ENCODE assay signal across 34 cellular contexts in genomic region chr21:28811860-28812259, GRCh38.
"Had no signal": no experiment of that assay in that cellular context is flagged by ENCODE, and none has a peak within 500 bp of the region (broad histone marks: within the 10 kb centered on the region; RNA-seq: fewer than 3 reads in every experiment).

No MANE protein-coding gene starts in this region.

- H3K27me3 Mint-ChIP-seq: activated B cell treated with CpG ODN at 0.5 μM for 24 hours; activated CD4-positive, alpha-beta memory T cell treated with anti-CD3 and anti-CD28 coated beads for 36 hours; activated CD4-positive, alpha-beta T cell treated with anti-CD3 and anti-CD28 coated beads, Interleukin-2, amount 10 ng/mL, durations not matched to agents 24 days and 14 days; activated CD8-positive, alpha-beta T cell treated with anti-CD3 and anti-CD28 coated beads for 36 hours; activated naive CD8-positive, alpha-beta T cell treated with anti-CD3 and anti-CD28 coated beads for 36 hours; activated T-helper 17 cell treated with anti-CD3 and anti-CD28 coated beads, Interleukin-2, amount 50 U/mL, for 72 hours had no signal

- H3K4me3 ChIP-seq: adrenal gland, body of pancreas, breast epithelium had no signal

- H3K27ac Mint-ChIP-seq: activated B cell treated with CpG ODN at 0.5 μM for 24 hours; activated CD4-positive, alpha-beta memory T cell treated with anti-CD3 and anti-CD28 coated beads for 36 hours; activated CD4-positive, alpha-beta T cell treated with anti-CD3 and anti-CD28 coated beads, Interleukin-2, amount 10 ng/mL, durations not matched to agents 24 days and 14 days; activated CD8-positive, alpha-beta T cell treated with anti-CD3 and anti-CD28 coated beads for 36 hours; activated naive CD4-positive, alpha-beta T cell treated with anti-CD3 and anti-CD28 coated beads for 36 hours; activated naive CD4-positive, alpha-beta T cell treated with anti-CD3 and anti-CD28 coated beads, Interleukin-2, amount 50 U/mL, for 72 hours; activated naive CD8-positive, alpha-beta T cell treated with anti-CD3 and anti-CD28 coated beads for 36 hours; activated T-cell treated with anti-CD3 and anti-CD28 coated beads, Interleukin-2, amount 50 U/mL, for 72 hours; activated T-helper 1 cell treated with anti-CD3 and anti-CD28 coated beads, Interleukin-12 subunit alpha, Interleukin-12 subunit beta, Interleukin-2, Interleukin-4 antibody, amounts not matched to agents 30 ng/mL and 10 ng/mL and 1 ng/mL, durations not matched to agents 14 hours and 24 hours and 36 hours; activated T-helper 17 cell treated with anti-CD3 and anti-CD28 coated beads, Interleukin-2, amount 50 U/mL, for 72 hours; T-helper 1 cell treated with Interleukin-12 subunit alpha and Interleukin-12 subunit beta and Interleukin-4 antibody, amounts not matched to agents 30 μg/mL and 1 μg/mL, for 36 hours; T-helper 2 cell treated with Interferon-gamma antibody and Interleukin-4, amounts not matched to agents 5 μg/mL and 100 μg/mL, for 36 hours had no signal

- H3K27ac ChIP-seq: adrenal gland, body of pancreas, brain microvascular endothelial cell, breast epithelium, VCaP had no signal

- ATAC-seq: activated CD8-positive, alpha-beta T cell treated with anti-CD3 and anti-CD28 coated beads for 36 hours; activated naive CD4-positive, alpha-beta T cell treated with anti-CD3 and anti-CD28 coated beads, Interleukin-2, amount 50 U/mL, for 72 hours; activated T-cell treated with anti-CD3 and anti-CD28 coated beads, Interleukin-2, amount 50 U/mL, for 4 hours; activated T-cell treated with anti-CD3 and anti-CD28 coated beads, Interleukin-2, amount 50 U/mL, for 72 hours; activated T-helper 17 cell treated with anti-CD3 and anti-CD28 coated beads, Interleukin-2, amount 50 U/mL, for 72 hours; body of pancreas had no signal

- H3K27me3 ChIP-seq: adrenal gland, body of pancreas, brain microvascular endothelial cell, breast epithelium had no signal

- H3K4me3 Mint-ChIP-seq: activated B cell treated with CpG ODN at 0.5 μM for 24 hours; activated CD4-positive, alpha-beta memory T cell treated with anti-CD3 and anti-CD28 coated beads for 36 hours; activated CD4-positive, alpha-beta T cell treated with anti-CD3 and anti-CD28 coated beads, Interleukin-2, amount 10 ng/mL, durations not matched to agents 24 days and 14 days; activated CD8-positive, alpha-beta T cell treated with anti-CD3 and anti-CD28 coated beads for 36 hours; activated naive CD4-positive, alpha-beta T cell treated with anti-CD3 and anti-CD28 coated beads for 36 hours; activated naive CD8-positive, alpha-beta T cell treated with anti-CD3 and anti-CD28 coated beads for 36 hours; activated T-cell treated with anti-CD3 and anti-CD28 coated beads, Interleukin-2, amount 50 U/mL, for 4 hours; activated T-cell treated with anti-CD3 and anti-CD28 coated beads, Interleukin-2, amount 50 U/mL, for 72 hours; activated T-helper 1 cell treated with anti-CD3 and anti-CD28 coated beads, Interleukin-12 subunit alpha, Interleukin-12 subunit beta, Interleukin-2, Interleukin-4 antibody, amounts not matched to agents 30 ng/mL and 10 ng/mL and 1 ng/mL, durations not matched to agents 14 hours and 24 hours and 36 hours; activated T-helper 17 cell treated with anti-CD3 and anti-CD28 coated beads, Interleukin-2, amount 50 U/mL, for 72 hours; T-helper 1 cell treated with Interleukin-12 subunit alpha and Interleukin-12 subunit beta and Interleukin-4 antibody, amounts not matched to agents 30 μg/mL and 1 μg/mL, for 36 hours; T-helper 2 cell treated with Interferon-gamma antibody and Interleukin-4, amounts not matched to agents 5 μg/mL and 100 μg/mL, for 36 hours had no signal

- H3K4me1 ChIP-seq: adrenal gland, body of pancreas, breast epithelium had no signal

- DNase-seq: activated B cell treated with CpG ODN at 0.5 μM for 24 hours; activated CD4-positive, alpha-beta memory T cell treated with anti-CD3 and anti-CD28 coated beads for 36 hours; activated CD4-positive, alpha-beta T cell treated with anti-CD3 and anti-CD28 coated beads for 4 hours; activated CD4-positive, alpha-beta T cell treated with anti-CD3 and anti-CD28 coated beads, Interleukin-2, amount 10 ng/mL, durations not matched to agents 24 days and 14 days; activated CD4-positive, alpha-beta T cell treated with anti-CD3 and anti-CD28 coated beads, Interleukin-2, amount 50 U/mL, for 1 hour; activated CD4-positive, alpha-beta T cell treated with anti-CD3 and anti-CD28 coated beads, Interleukin-2, amount 50 U/mL, for 4 hours; activated CD4-positive, CD25-positive, alpha-beta regulatory T cell treated with anti-CD3 and anti-CD28 coated beads, Interleukin-2, amount 50 U/mL, for 72 hours; activated CD8-positive, alpha-beta memory T cell treated with anti-CD3 and anti-CD28 coated beads, Interleukin-2, amount 50 U/mL, for 4 hours; activated CD8-positive, alpha-beta T cell treated with anti-CD3 and anti-CD28 coated beads for 36 hours; activated effector memory CD4-positive, alpha-beta T cell treated with anti-CD3 and anti-CD28 coated beads, Interleukin-2, amount 50 U/mL, for 16 hours; activated gamma-delta T cell treated with Interleukin-2 at 50 U/mL for 16 hours; activated naive CD4-positive, alpha-beta T cell; activated naive CD4-positive, alpha-beta T cell treated with anti-CD3 and anti-CD28 coated beads for 36 hours; activated naive CD4-positive, alpha-beta T cell treated with anti-CD3 and anti-CD28 coated beads, Interleukin-2, amount 50 U/mL, for 16 hours; activated naive CD8-positive, alpha-beta T cell treated with anti-CD3 and anti-CD28 coated beads for 36 hours; activated T-cell treated with anti-CD3 and anti-CD28 coated beads for 4 hours; activated T-cell treated with anti-CD3 and anti-CD28 coated beads, Interleukin-2, amount 50 U/mL, for 1 hour; activated T-cell treated with anti-CD3 and anti-CD28 coated beads, Interleukin-2, amount 50 U/mL, for 4 hours; activated T-cell treated with anti-CD3 and anti-CD28 coated beads, Interleukin-2, amount 50 U/mL, for 72 hours; adrenal gland; amniotic stem cell; aorta; body of pancreas; brain microvascular endothelial cell; central memory CD4-positive, alpha-beta T cell; T-helper 2 cell; T-helper 9 cell had no signal

- H3K36me3 ChIP-seq: adrenal gland, brain microvascular endothelial cell, breast epithelium had no signal

- H3K9me3 ChIP-seq: adrenal gland, body of pancreas, breast epithelium had no signal

- H3K4me1 Mint-ChIP-seq: activated B cell treated with CpG ODN at 0.5 μM for 24 hours; activated CD4-positive, alpha-beta T cell treated with anti-CD3 and anti-CD28 coated beads, Interleukin-2, amount 10 ng/mL, durations not matched to agents 24 days and 14 days; activated naive CD8-positive, alpha-beta T cell treated with anti-CD3 and anti-CD28 coated beads for 36 hours; activated T-helper 17 cell treated with anti-CD3 and anti-CD28 coated beads, Interleukin-2, amount 50 U/mL, for 72 hours had no signal
